Comparison of ENCODE assay signal across 8 cellular contexts in the genomic region with DNA sequence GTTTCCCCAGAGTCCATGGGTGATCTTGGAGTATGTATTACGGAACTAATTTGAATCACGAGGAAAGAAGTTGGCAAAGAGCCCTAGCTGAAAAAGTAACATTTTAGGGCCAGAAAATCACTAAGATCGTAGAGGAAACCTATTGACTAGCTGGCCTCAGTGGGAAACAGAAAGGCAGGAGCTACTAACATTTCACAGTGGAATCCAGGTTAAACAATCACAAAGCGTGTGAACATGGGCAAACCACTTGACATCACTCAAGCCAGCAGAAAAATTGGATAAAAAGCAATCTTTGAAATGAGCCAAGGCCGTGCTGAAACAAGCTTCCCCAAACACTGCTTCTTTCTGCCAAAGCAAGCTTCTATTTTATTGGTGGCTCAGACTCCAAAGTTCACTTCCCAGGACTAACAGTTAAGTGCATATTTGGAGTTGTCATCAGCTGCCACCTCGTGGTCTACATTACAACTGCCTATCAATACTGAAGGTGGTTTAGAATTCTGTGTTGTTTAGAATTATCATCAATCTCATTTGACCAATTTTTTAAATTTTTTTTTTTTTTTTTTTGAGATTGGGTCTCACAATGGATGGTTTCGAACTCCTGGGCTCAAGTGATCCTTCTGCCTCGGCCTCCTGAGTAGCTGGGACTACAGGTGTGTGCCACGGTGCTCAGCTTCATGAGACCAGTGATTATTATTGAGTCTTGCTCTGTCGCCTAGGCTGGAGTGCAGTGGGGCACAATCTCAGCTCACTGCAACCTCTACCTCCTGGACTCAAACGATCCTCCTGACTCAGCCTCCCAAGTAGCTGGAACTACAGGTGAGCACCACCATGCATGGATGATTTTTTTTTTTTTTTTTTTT.
A peak's percentile ranks its signal among the peaks of the same experiment; 100 is the strongest.
DNase-seq lines count a peak whose midpoint lies in the region; ATAC-seq, FAIRE-seq and TF ChIP-seq lines count a peak whose summit lies in the region.

No MANE protein-coding gene starts in this region.

- H3K9ac ChIP-seq in DND-41 (ENCODE audit: low read depth, low read length) (no peak overlapping the region), SU-DHL-6 (ENCODE audit: low read length) (no peak overlapping the region)

- no peaks in the 10 kb centered on the region for H3K9me2 ChIP-seq in SU-DHL-6 (replicated peaks; ENCODE audit: insufficient read depth, low read length)

- H3K27ac Mint-ChIP-seq in stimulated activated naive B cell treated with anti-CD40 and anti-IgM and Interleukin-4, amounts not matched to agents 10 μg/mL and 1 μg/mL and 100 μg/mL, for 72 hours, result peak overlapping the region; percentile 51

- no peak overlapping the region for H3K4me3 Mint-ChIP-seq in stimulated activated naive B cell treated with anti-CD40 and anti-IgM and Interleukin-4, amounts not matched to agents 10 μg/mL and 1 μg/mL and 100 μg/mL, for 72 hours

- H3K4me2 ChIP-seq in DND-41 (ENCODE audit: insufficient read depth, low read length), result no peak overlapping the region
- H3K4me2 ChIP-seq in SU-DHL-6 (ENCODE audit: low read depth, low read length, poor library complexity, severe bottlenecking), result no peak overlapping the region

- H3K4me1 Mint-ChIP-seq in stimulated activated naive B cell treated with anti-CD40 and anti-IgM and Interleukin-4, amounts not matched to agents 10 μg/mL and 1 μg/mL and 100 μg/mL, for 72 hours, result peaks cover 16 to 28% of the 10 kb centered on the region in 2 donors

- H3K36me3 ChIP-seq in DND-41 (ENCODE audit: insufficient read depth, low read length) (peaks cover 59% of the 10 kb centered on the region), SU-DHL-6 (ENCODE audit: low read length) (peaks cover 33% of the 10 kb centered on the region)

- peak; percentile 67 for TF ChIP-seq CTCF in DND-41 (IDR thresholded peaks at IDR 0.05; ENCODE audit: borderline replicate concordance, extremely low read depth, low read length, poor library complexity, severe bottlenecking)
- TF ChIP-seq CTCF in LNCAP (IDR thresholded peaks at IDR 0.05), result peak; percentile 68
- peak; percentile 55 for TF ChIP-seq CTCF in SU-DHL-6 (IDR thresholded peaks at IDR 0.05; ENCODE audit: insufficient read depth, low read length, poor library complexity, severe bottlenecking)
- peak; percentile 55 for TF ChIP-seq CTCF in cardiac fibroblast (IDR thresholded peaks at IDR 0.05; ENCODE audit: low read depth, low read length)

- H3K79me2 ChIP-seq in DND-41 (ENCODE audit: insufficient read depth, low read length) (peaks cover 7% of the 10 kb centered on the region; the same call in 1 of the 2 replicates), SU-DHL-6 (ENCODE audit: insufficient read depth, low read length) (no peaks in the 10 kb centered on the region)

- H3K9me3 Mint-ChIP-seq in stimulated activated naive B cell treated with anti-CD40 and anti-IgM and Interleukin-4, amounts not matched to agents 10 μg/mL and 1 μg/mL and 100 μg/mL, for 72 hours, result no peaks in the 10 kb centered on the region

- ATAC-seq in DND-41 (ENCODE audit: insufficient read depth, low read depth) (peak; percentile 68), HG02610 (IDR thresholded peaks at IDR 0.05; ENCODE audit: unreplicated experiment) (no peak), GM18858 (IDR thresholded peaks at IDR 0.05; ENCODE audit: unreplicated experiment) (no peak)
- ATAC-seq in stimulated activated naive B cell treated with anti-CD40 and anti-IgM and Interleukin-4, amounts not matched to agents 10 μg/mL and 1 μg/mL and 100 μg/mL, for 72 hours (replicated peaks), result peak; percentile 76 to 78

- FAIRE-seq in islet of Langerhans (lab: Jason Lieb, UNC), result peak; percentile 96

- H3K4me1 ChIP-seq in DND-41 (ENCODE audit: insufficient read depth, low read length), result no peaks in the 10 kb centered on the region

- no peak overlapping the region for H2AFZ ChIP-seq in DND-41 (ENCODE audit: low read depth, low read length)
- no peak overlapping the region for H2AFZ ChIP-seq in SU-DHL-6 (ENCODE audit: low read depth, low read length, severe bottlenecking)

- no peaks in the 10 kb centered on the region for H3K27me3 ChIP-seq in DND-41 (ENCODE audit: insufficient read depth, low read length, poor library complexity)
- no peaks in the 10 kb centered on the region for H3K27me3 ChIP-seq in SU-DHL-6 (ENCODE audit: low read length)

- H3K27me3 Mint-ChIP-seq in stimulated activated naive B cell treated with anti-CD40 and anti-IgM and Interleukin-4, amounts not matched to agents 10 μg/mL and 1 μg/mL and 100 μg/mL, for 72 hours, result no peaks in the 10 kb centered on the region

- DNase-seq in DND-41, result peak; percentile 42
- peak; percentile 84 to 91 for DNase-seq in cardiac fibroblast (ENCODE audit: low read depth in 2 of 2)
- DNase-seq in stimulated activated naive B cell treated with anti-CD40 and anti-IgM and Interleukin-4, amounts not matched to agents 10 μg/mL and 1 μg/mL and 100 μg/mL, for 72 hours, result no peak

- H3K4me3 ChIP-seq in DND-41 (ENCODE audit: low read depth in 1 of 2, low read length in 2 of 2) (no peak overlapping the region), SU-DHL-6 (ENCODE audit: insufficient read depth, low read length, poor library complexity, severe bottlenecking) (no peak overlapping the region), cardiac fibroblast (replicated peaks in 1 of 2; ENCODE audit: low read depth in 2 of 2, low read length in 2 of 2) (no peak overlapping the region)

- peaks cover 18 to 51% of the 10 kb centered on the region in 2 donors for H3K36me3 Mint-ChIP-seq in stimulated activated naive B cell treated with anti-CD40 and anti-IgM and Interleukin-4, amounts not matched to agents 10 μg/mL and 1 μg/mL and 100 μg/mL, for 72 hours

- H3F3A ChIP-seq in SU-DHL-6 (ENCODE audit: insufficient read depth), result peaks cover 72% of the 10 kb centered on the region

- H3K9me3 ChIP-seq in DND-41 (ENCODE audit: insufficient read depth, low read length, severe bottlenecking) (no peaks in the 10 kb centered on the region), SU-DHL-6 (ENCODE audit: insufficient read depth, low read length) (no peaks in the 10 kb centered on the region)

- H4K20me1 ChIP-seq in DND-41 (ENCODE audit: insufficient read depth, low read length) (peaks cover 30% of the 10 kb centered on the region; the same call in 1 of the 2 replicates), SU-DHL-6 (ENCODE audit: low read depth, low read length) (peaks cover 14% of the 10 kb centered on the region; the same call in 1 of the 2 replicates)

- H3K27ac ChIP-seq in DND-41 (ENCODE audit: low read length) (no peak overlapping the region), SU-DHL-6 (ENCODE audit: low read depth, low read length) (no peak overlapping the region)

Comparison
In these comparisons a context has a peak if more than half of its experiments do, and no peak if none do; other contexts are left out.
1. ATAC-seq: peak in DND-41 (single experiment) and stimulated activated naive B cell treated with anti-CD40 and anti-IgM and Interleukin-4, amounts not matched to agents 10 μg/mL and 1 μg/mL and 100 μg/mL, for 72 hours (2 of 2); none in HG02610 (single experiment) and GM18858 (single experiment).
2. Peak in every context shown above with its lines, with median percentiles within 50 percentile points of each other: CTCF ChIP-seq.